In the genomic region with DNA sequence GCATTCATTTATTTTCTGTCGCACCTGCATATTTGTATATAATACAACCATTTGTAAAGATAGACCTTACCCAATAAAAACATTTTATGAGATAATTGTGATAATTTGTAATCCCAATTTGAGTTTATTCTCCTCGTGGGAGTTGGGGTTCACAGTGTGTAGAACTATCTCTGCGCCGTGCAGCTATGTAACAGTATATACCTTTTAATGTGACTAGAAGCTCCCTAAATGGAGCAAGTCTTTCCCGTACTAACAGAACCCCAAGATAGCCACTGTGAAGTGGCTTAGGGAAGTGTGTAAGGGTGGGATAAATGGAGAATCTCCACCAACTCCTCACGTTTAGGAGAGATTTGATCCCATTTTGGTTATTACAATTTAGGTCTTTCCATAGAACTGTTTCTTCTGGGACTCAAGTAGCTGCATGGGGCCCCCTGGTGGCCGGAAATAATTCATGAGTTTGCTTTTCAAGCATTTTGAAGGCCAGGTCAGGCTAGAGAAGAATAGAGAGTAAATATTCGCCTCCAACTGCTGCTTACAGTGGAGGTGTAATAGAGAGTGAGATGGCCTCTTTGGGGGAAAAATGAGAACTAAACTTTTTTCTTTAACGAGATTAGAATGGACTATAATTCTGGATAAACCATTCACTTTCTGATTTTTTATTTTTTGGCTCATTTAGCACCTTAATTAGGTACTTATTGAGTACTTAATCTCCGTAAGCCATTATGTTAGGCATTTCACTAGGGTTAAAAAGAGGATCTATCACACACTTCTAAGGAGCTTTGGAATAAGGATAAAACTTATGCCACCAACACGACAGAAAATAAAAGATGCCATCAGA, we compare ENCODE assay signal across 8 cellular contexts. TPM values are rescaled to one million over a fixed set of nuclear protein-coding genes. Genes with fewer than 3 reads are reported as not detected.
DNase-seq lines count a peak whose midpoint lies in the region; ATAC-seq and TF ChIP-seq lines count a peak whose summit lies in the region.

No MANE protein-coding gene starts in this region.

- no peak overlapping the region for H3K4me3 ChIP-seq in CD4-positive, CD25-positive, alpha-beta regulatory T cell (ENCODE audit: low read depth, low read length)
- H3K4me3 ChIP-seq in coronary artery (no peak overlapping the region), lower leg skin (ENCODE audit: low read depth, poor library complexity, severe bottlenecking) (no peak overlapping the region)

- no peak overlapping the region for H3K27ac Mint-ChIP-seq in CD4-positive, CD25-positive, alpha-beta regulatory T cell
- H3K27ac Mint-ChIP-seq in activated CD4-positive, alpha-beta T cell treated with anti-CD3 and anti-CD28 coated beads for 36 hours = no peak overlapping the region

- no peaks in the 10 kb centered on the region for H3K4me1 Mint-ChIP-seq in CD4-positive, CD25-positive, alpha-beta regulatory T cell
- no peaks in the 10 kb centered on the region for H3K4me1 Mint-ChIP-seq in activated CD4-positive, alpha-beta T cell treated with anti-CD3 and anti-CD28 coated beads for 36 hours

- no peak for TF ChIP-seq POLR2A in lower leg skin (IDR thresholded peaks at IDR 0.05)

- no peak for ATAC-seq in CD4-positive, CD25-positive, alpha-beta regulatory T cell (ENCODE audit: low read depth in 2 of 2)
- peak; percentile 56 for ATAC-seq in GM21723 (IDR thresholded peaks at IDR 0.05; ENCODE audit: unreplicated experiment)
- no peak for ATAC-seq in activated CD4-positive, alpha-beta T cell treated with anti-CD3 and anti-CD28 coated beads for 36 hours
- ATAC-seq in HG02852 (IDR thresholded peaks at IDR 0.05; ENCODE audit: unreplicated experiment) = no peak

- no peaks in the 10 kb centered on the region for H3K9me3 ChIP-seq in CD4-positive, CD25-positive, alpha-beta regulatory T cell (ENCODE audit: control insufficient read depth in 2 of 2, low read length in 2 of 2)

- no peaks in the 10 kb centered on the region for H3K4me1 ChIP-seq in CD4-positive, CD25-positive, alpha-beta regulatory T cell (ENCODE audit: control insufficient read depth, insufficient read depth, low read length, poor library complexity, severe bottlenecking)

- no peaks in the 10 kb centered on the region for H3K36me3 Mint-ChIP-seq in CD4-positive, CD25-positive, alpha-beta regulatory T cell
- no peaks in the 10 kb centered on the region for H3K36me3 Mint-ChIP-seq in activated CD4-positive, alpha-beta T cell treated with anti-CD3 and anti-CD28 coated beads for 36 hours (ENCODE audit: low read depth)

- peaks cover 0 to 2% (median 0%) of the 10 kb centered on the region in 7 donors for H3K9me3 Mint-ChIP-seq in CD4-positive, CD25-positive, alpha-beta regulatory T cell
- no peaks in the 10 kb centered on the region for H3K9me3 Mint-ChIP-seq in activated CD4-positive, alpha-beta T cell treated with anti-CD3 and anti-CD28 coated beads for 36 hours (ENCODE audit: low read depth)

- CTCF ChIA-PET in activated CD4-positive, alpha-beta T cell treated with anti-CD3 and anti-CD28 coated beads for 36 hours (lab: Charles Lee) = interaction anchor here (0.5 to 3.3 kb wide), 36 partner anchors 9 to 208 kb away, joined by 3 to 29 read pairs (median 4); a partner anchor contains a TSS

- TF ChIP-seq CTCF in coronary artery (IDR thresholded peaks at IDR 0.05) (peak; percentile 65), lower leg skin (IDR thresholded peaks at IDR 0.05) (peak in 1 of 3 donors; percentile 50)

- H3K27me3 Mint-ChIP-seq in CD4-positive, CD25-positive, alpha-beta regulatory T cell = peaks cover 32% of the 10 kb centered on the region
- peaks cover 24% of the 10 kb centered on the region for H3K27me3 Mint-ChIP-seq in activated CD4-positive, alpha-beta T cell treated with anti-CD3 and anti-CD28 coated beads for 36 hours

- POLR2A ChIA-PET in activated CD4-positive, alpha-beta T cell treated with anti-CD3 and anti-CD28 coated beads for 36 hours (lab: Charles Lee) = no interaction called here

- no peak overlapping the region for H3K4me3 Mint-ChIP-seq in CD4-positive, CD25-positive, alpha-beta regulatory T cell
- H3K4me3 Mint-ChIP-seq in activated CD4-positive, alpha-beta T cell treated with anti-CD3 and anti-CD28 coated beads for 36 hours = no peak overlapping the region

- intact Hi-C loops in activated CD4-positive, alpha-beta T cell treated with anti-CD3 and anti-CD28 coated beads for 36 hours (cut with DNase I, micrococcal nuclease) = loop anchor here (1.0 to 5.0 kb wide), 3 partner anchors 53 to 192 kb away; no protein-coding TSS in a partner anchor
- intact Hi-C loops in lower leg skin (cut with DNase I; ENCODE audit: low total_unique reads) = no loop called here

- H3K27ac ChIP-seq in CD4-positive, CD25-positive, alpha-beta regulatory T cell (ENCODE audit: insufficient read depth, low read length, poor library complexity, severe bottlenecking) = no peak overlapping the region
- no peak overlapping the region for H3K27ac ChIP-seq in coronary artery

- peak; percentile 23 to 69 (median 46) for DNase-seq in CD4-positive, CD25-positive, alpha-beta regulatory T cell
- DNase-seq in NCI-H446 (lab: John Stamatoyannopoulos, UW) (peak; percentile 40 to 59), coronary artery (ENCODE audit: low spot score) (no peak), lower leg skin (ENCODE audit: low spot score in 2 of 2) (peak; percentile 83 to 95)
- DNase-seq in activated CD4-positive, alpha-beta T cell treated with anti-CD3 and anti-CD28 coated beads for 36 hours = peak; percentile 82
- DNase-seq in stimulated activated CD4-positive, alpha-beta T cell treated with anti-CD3 and anti-CD28 coated beads, TNF-alpha, amount 100 ng/mL, for 24 hours (ENCODE audit: low read depth in 3 of 3) = peak; percentile 38 to 63 (median 41)

- peaks cover 14% of the 10 kb centered on the region for H3K27me3 ChIP-seq in CD4-positive, CD25-positive, alpha-beta regulatory T cell (ENCODE audit: control insufficient read depth, insufficient read depth, low read length)

- 53 to 55% methylated on average over 11 of the region's 11 CpGs for WGBS in lower leg skin, 2 donors

- no peaks in the 10 kb centered on the region for H3K36me3 ChIP-seq in CD4-positive, CD25-positive, alpha-beta regulatory T cell (ENCODE audit: control insufficient read depth, insufficient read depth, low read length)

RNA-seq across cellular contexts. Expression of a gene that starts 4.5 kb away (rescaled TPM):
- total RNA-seq in CD4-positive, CD25-positive, alpha-beta regulatory T cell = not detected
- polyA plus RNA-seq in CD4-positive, CD25-positive, alpha-beta regulatory T cell = not detected
- not detected for total RNA-seq in activated CD4-positive, alpha-beta T cell treated with anti-CD3 and anti-CD28 coated beads for 36 hours
- total RNA-seq in lower leg skin = 1 to 10 TPM; 1.6 to 6.5 (median 2.6) TPM

RNA-seq across cellular contexts. Expression of a gene that starts 32.7 kb away (rescaled TPM):
- 2.8 TPM for total RNA-seq in CD4-positive, CD25-positive, alpha-beta regulatory T cell
- polyA plus RNA-seq in CD4-positive, CD25-positive, alpha-beta regulatory T cell = 10 to 100 TPM in 2 of 4 donors, 1 to 10 TPM in 2; 5.0 to 10.9 (median 10.0) TPM
- total RNA-seq in activated CD4-positive, alpha-beta T cell treated with anti-CD3 and anti-CD28 coated beads for 36 hours = 1 to 10 TPM; 7.6 to 8.1 TPM
- 10 to 100 TPM in 1 of 4 donors, 1 to 10 TPM in 3; 5.0 to 14.3 (median 6.9) TPM for total RNA-seq in lower leg skin
